In genomic region chr1:43980255-43981134, GRCh38 we compare ENCODE assay signal across 8 cellular contexts. TPM values are rescaled to one million over a fixed set of nuclear protein-coding genes. Genes with fewer than 3 reads are reported as not detected.
A peak's percentile ranks its signal among the peaks of the same experiment; 100 is the strongest.
DNase-seq lines count a peak whose midpoint lies in the region; ATAC-seq and TF ChIP-seq lines count a peak whose summit lies in the region.

No MANE protein-coding gene starts in this region.

- intact Hi-C loops in heart left ventricle (cut with DNase I) (no loop called here), Right ventricle myocardium superior (cut with DNase I) (no loop called here), ascending aorta (cut with DNase I) (no loop called here), right lobe of liver (cut with DNase I) (no loop called here), vagina (cut with DNase I) (no loop called here)

- DNase-seq in heart left ventricle (no peak), Right ventricle myocardium superior (no peak), ascending aorta (ENCODE audit: low spot score in 2 of 2) (no peak), right lobe of liver (peak in 1 of 3 donors; percentile 49), vagina (ENCODE audit: extremely low spot score in 2 of 2) (no peak), UCSD-AML1 (lab: John Stamatoyannopoulos, UW; ENCODE audit: unreplicated experiment) (no peak), NCI-H128 (lab: John Stamatoyannopoulos, UW; ENCODE audit: unreplicated experiment) (no peak)

- 71 to 91% (median 75%) methylated on average over 9 to 13 of the region's 13 CpGs for WGBS in heart left ventricle, 4 donors
- WGBS in right lobe of liver (ENCODE audit: insufficient coverage, low coverage, low lambda C conversion rate, missing lambda C conversion rate) = 41% methylated on average over 3 of the region's 13 CpGs

- ATAC-seq in heart left ventricle (no peak), Right ventricle myocardium superior (ENCODE audit: poor library complexity) (no peak), right lobe of liver (peak in 1 of 4 donors; percentile 7), GM21737 (IDR thresholded peaks at IDR 0.05; ENCODE audit: unreplicated experiment) (no peak)

- no peaks in the 10 kb centered on the region for H3K27me3 ChIP-seq in heart left ventricle
- no peaks in the 10 kb centered on the region for H3K27me3 ChIP-seq in ascending aorta
- no peaks in the 10 kb centered on the region for H3K27me3 ChIP-seq in right lobe of liver
- no peaks in the 10 kb centered on the region for H3K27me3 ChIP-seq in vagina

- H3K9me3 ChIP-seq in heart left ventricle (no peaks in the 10 kb centered on the region), ascending aorta (no peaks in the 10 kb centered on the region), right lobe of liver (no peaks in the 10 kb centered on the region), vagina (no peaks in the 10 kb centered on the region)

- H3K36me3 ChIP-seq in heart left ventricle (peaks cover 0 to 31% (median 20%) of the 10 kb centered on the region in 9 donors), ascending aorta (peaks cover 9 to 14% of the 10 kb centered on the region in 2 donors), right lobe of liver (peaks cover 0 to 14% (median 5%) of the 10 kb centered on the region in 4 donors), vagina (peaks cover 0 to 19% of the 10 kb centered on the region in 2 donors)

- H3K27ac ChIP-seq in heart left ventricle (peak overlapping the region in 6 of 12 donors; percentile 46 to 76 (median 68)), ascending aorta (peak overlapping the region; percentile 15 to 70), right lobe of liver (no peak overlapping the region), vagina (peak overlapping the region; percentile 72)

- peak overlapping the region in 10 of 12 donors; percentile 67 to 97 (median 82) for H3K4me3 ChIP-seq in heart left ventricle
- peak overlapping the region; percentile 76 to 90 for H3K4me3 ChIP-seq in ascending aorta
- H3K4me3 ChIP-seq in right lobe of liver = peak overlapping the region; percentile 70 to 71 (median 70)
- peak overlapping the region; percentile 68 to 92 for H3K4me3 ChIP-seq in vagina

- peaks cover 0 to 46% (median 39%) of the 10 kb centered on the region in 12 donors for H3K4me1 ChIP-seq in heart left ventricle
- peaks cover 11 to 25% of the 10 kb centered on the region in 2 donors for H3K4me1 ChIP-seq in ascending aorta
- H3K4me1 ChIP-seq in right lobe of liver = peaks cover 0 to 38% (median 13%) of the 10 kb centered on the region in 4 donors
- H3K4me1 ChIP-seq in vagina = peaks cover 56% of the 10 kb centered on the region

- TF ChIP-seq CTCF in heart left ventricle (IDR thresholded peaks at IDR 0.05) = no peak
- TF ChIP-seq CTCF in ascending aorta (IDR thresholded peaks at IDR 0.05) = no peak
- TF ChIP-seq CTCF in right lobe of liver (IDR thresholded peaks at IDR 0.05) = no peak
- TF ChIP-seq CTCF in vagina (IDR thresholded peaks at IDR 0.05) = no peak

- TF ChIP-seq POLR2A in heart left ventricle (IDR thresholded peaks at IDR 0.05) (no peak), right lobe of liver (IDR thresholded peaks at IDR 0.05) (no peak), vagina (IDR thresholded peaks at IDR 0.05) (no peak)

RNA-seq across cellular contexts. Expression of gene B4GALT2, which starts 1.5 kb away (rescaled TPM):
- 10 to 100 TPM; 26.8 to 65.0 (median 40.2) TPM for total RNA-seq in heart left ventricle
- 10 to 100 TPM; 29.2 to 65.7 TPM for polyA plus RNA-seq in heart left ventricle
- total RNA-seq in Right ventricle myocardium superior = 34.3 TPM
- 93.2 TPM for total RNA-seq in ascending aorta
- total RNA-seq in right lobe of liver = 10 to 100 TPM; 13.4 to 49.5 (median 18.5) TPM
- 31.4 TPM for total RNA-seq in vagina

RNA-seq across cellular contexts. Expression of gene ATP6V0B, which starts 5.7 kb away (rescaled TPM):
- total RNA-seq in heart left ventricle (100 to 1,000 TPM in 3 of 9 donors, 10 to 100 TPM in 6; 71.4 to 140 (median 93.2) TPM), Right ventricle myocardium superior (80.9 TPM), ascending aorta (115 TPM), right lobe of liver (100 to 1,000 TPM in 2 of 6 experiments, 10 to 100 TPM in 4; 64.4 to 142 (median 76.9) TPM), vagina (71.5 TPM)
- 100 to 1,000 TPM in 1 of 2 donors, 10 to 100 TPM in 1; 84.7 to 235 TPM for polyA plus RNA-seq in heart left ventricle

RNA-seq across cellular contexts. Expression of gene DPH2, which starts 10.7 kb away (rescaled TPM):
- 10 to 100 TPM; 13.2 to 36.7 (median 14.7) TPM for total RNA-seq in heart left ventricle
- polyA plus RNA-seq in heart left ventricle = 10 to 100 TPM in 1 of 2 donors, 1 to 10 TPM in 1; 8.0 to 65.6 TPM
- total RNA-seq in Right ventricle myocardium superior = 16.2 TPM
- total RNA-seq in ascending aorta = 69.3 TPM
- total RNA-seq in right lobe of liver = 10 to 100 TPM in 5 of 6 experiments, 1 to 10 TPM in 1; 8.9 to 27.5 (median 12.0) TPM
- 15.2 TPM for total RNA-seq in vagina

RNA-seq across cellular contexts. Expression of gene CCDC24, which starts 10.9 kb away (rescaled TPM):
- total RNA-seq in heart left ventricle (1 to 10 TPM in 7 of 9 donors, under 1 TPM in 2; 0.67 to 3.4 (median 1.3) TPM), Right ventricle myocardium superior (0.86 TPM), ascending aorta (4.8 TPM), right lobe of liver (1 to 10 TPM; 2.2 to 8.4 (median 3.5) TPM), vagina (14.5 TPM)
- 1 to 10 TPM in 1 of 2 donors, under 1 TPM in 1; 0.90 to 1.2 TPM for polyA plus RNA-seq in heart left ventricle

RNA-seq across cellular contexts. Expression of gene IPO13, which starts 33.7 kb away (rescaled TPM):
- 10 to 100 TPM; 51.4 to 71.0 (median 56.7) TPM for total RNA-seq in heart left ventricle
- polyA plus RNA-seq in heart left ventricle = 10 to 100 TPM; 29.9 to 46.9 TPM
- 58.8 TPM for total RNA-seq in Right ventricle myocardium superior
- 6.2 TPM for total RNA-seq in ascending aorta
- 10 to 100 TPM; 12.4 to 18.9 (median 14.8) TPM for total RNA-seq in right lobe of liver
- total RNA-seq in vagina = 34.6 TPM

Comparison
In these comparisons a context has a peak if more than half of its experiments do, and no peak if none do; other contexts are left out.
1. H3K27ac ChIP-seq: peak in ascending aorta (2 of 2) and vagina (single experiment); none in right lobe of liver (0 of 3).
2. Peak in every context shown above with its lines, with median percentiles within 50 percentile points of each other: H3K4me3 ChIP-seq.